ENCODE assay signal across 1 cellular context in the genomic region with DNA sequence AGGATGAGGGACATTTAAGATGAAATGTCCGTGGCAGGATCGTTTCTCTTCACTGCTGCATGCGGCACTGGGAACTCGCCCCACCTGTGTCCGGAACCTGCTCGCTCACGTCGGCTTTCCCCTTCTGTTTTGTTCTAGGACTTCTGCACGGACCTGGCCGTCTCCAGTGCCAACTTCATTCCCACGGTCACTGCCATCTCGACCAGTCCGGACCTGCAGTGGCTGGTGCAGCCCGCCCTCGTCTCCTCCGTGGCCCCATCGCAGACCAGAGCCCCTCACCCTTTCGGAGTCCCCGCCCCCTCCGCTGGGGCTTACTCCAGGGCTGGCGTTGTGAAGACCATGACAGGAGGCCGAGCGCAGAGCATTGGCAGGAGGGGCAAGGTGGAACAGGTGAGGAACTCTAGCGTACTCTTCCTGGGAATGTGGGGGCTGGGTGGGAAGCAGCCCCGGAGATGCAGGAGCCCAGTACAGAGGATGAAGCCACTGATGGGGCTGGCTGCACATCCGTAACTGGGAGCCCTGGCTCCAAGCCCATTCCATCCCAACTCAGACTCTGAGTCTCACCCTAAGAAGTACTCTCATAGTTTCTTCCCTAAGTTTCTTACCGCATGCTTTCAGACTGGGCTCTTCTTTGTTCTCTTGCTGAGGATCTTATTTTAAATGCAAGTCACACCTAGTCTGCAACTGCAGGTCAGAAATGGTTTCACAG.
TF ChIP-seq lines count a peak whose summit lies in the region.

No MANE protein-coding gene starts in this region.

TF ChIP-seq in SK-N-SH treated with all-trans-retinoic acid at 6 μM for 48 hours, 23 proteins besides CTCF, POLR2A, EP300 and RAD21 (continued from another document):
- TF ChIP-seq, protein P1, sequence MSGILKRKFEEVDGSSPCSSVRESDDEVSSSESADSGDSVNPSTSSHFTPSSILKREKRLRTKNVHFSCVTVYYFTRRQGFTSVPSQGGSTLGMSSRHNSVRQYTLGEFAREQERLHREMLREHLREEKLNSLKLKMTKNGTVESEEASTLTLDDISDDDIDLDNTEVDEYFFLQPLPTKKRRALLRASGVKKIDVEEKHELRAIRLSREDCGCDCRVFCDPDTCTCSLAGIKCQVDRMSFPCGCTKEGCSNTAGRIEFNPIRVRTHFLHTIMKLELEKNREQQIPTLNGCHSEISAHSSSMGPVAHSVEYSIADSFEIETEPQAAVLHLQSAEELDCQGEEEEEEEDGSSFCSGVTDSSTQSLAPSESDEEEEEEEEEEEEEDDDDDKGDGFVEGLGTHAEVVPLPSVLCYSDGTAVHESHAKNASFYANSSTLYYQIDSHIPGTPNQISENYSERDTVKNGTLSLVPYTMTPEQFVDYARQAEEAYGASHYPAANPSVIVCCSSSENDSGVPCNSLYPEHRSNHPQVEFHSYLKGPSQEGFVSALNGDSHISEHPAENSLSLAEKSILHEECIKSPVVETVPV (CRISPR knock-in tag; IDR thresholded peaks at IDR 0.05): 0 out of 2 replicates have a peak, but pooled peaks have one; percentile 6
- no peak for TF ChIP-seq ESRRG (CRISPR knock-in tag; IDR thresholded peaks at IDR 0.05)
- peak; percentile 22; the same call in 1 of the 2 replicates for TF ChIP-seq ZNF8 (CRISPR knock-in tag; IDR thresholded peaks at IDR 0.05)
- TF ChIP-seq ZFP30 (CRISPR knock-in tag; IDR thresholded peaks at IDR 0.05): peak; percentile 63; the same call in 1 of the 2 replicates
- no peak for TF ChIP-seq CSDC2 (CRISPR knock-in tag; IDR thresholded peaks at IDR 0.05)
- TF ChIP-seq ISL1 (CRISPR knock-in tag; IDR thresholded peaks at IDR 0.05): no peak
- no peak for TF ChIP-seq OSR1 (CRISPR knock-in tag; IDR thresholded peaks at IDR 0.05)
- no peak; the same call in 1 of the 2 replicates for TF ChIP-seq TOX (CRISPR knock-in tag; IDR thresholded peaks at IDR 0.05; ENCODE audit: borderline replicate concordance)
